In the genomic region with DNA sequence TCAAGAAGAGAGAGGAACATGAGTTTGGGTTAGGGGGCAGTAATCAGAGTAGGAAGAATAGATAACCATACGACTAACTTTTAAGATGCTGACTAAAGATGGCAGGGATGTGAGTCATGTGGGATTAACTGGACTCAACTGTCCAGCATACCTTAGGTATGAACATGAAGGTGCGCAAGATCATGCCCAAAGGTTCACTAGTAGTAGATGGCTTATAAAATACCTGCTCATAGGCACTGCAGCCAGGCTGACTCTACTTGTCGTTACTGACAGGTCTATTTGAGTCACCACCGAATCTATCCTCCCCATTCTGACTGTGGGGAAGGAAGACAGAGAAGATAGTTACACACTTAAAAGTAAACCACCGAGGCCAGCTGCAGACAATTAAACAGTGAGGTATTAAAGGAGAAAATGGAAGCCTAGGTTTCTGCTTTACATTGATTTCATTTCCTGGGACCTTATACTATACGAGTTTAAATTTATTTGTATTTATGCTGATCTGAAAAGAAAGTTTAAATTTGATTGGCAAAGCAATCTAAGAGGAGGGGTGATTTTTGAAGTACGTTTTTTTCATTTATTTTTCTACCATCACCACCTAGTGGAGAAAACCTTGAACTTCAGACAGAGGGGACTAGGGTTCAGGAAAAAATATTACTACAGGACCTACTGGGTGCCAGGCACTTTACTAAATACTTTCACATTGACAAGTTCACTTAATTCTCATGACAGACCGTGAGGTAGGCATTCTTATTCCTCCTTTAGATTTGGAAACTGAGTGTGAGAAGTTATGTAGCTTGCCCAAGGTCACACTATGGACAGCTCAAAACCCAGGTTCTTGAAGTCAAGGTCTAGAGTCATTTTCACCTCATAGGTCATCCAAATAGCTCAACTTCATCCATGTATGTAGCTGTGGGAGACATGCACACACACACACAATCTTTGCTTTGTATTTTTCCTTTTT, we compare ENCODE assay signal across 8 cellular contexts. TPM values are rescaled to one million over a fixed set of nuclear protein-coding genes. Genes with fewer than 3 reads are reported as not detected.
DNase-seq lines count a peak whose midpoint lies in the region; ATAC-seq and TF ChIP-seq lines count a peak whose summit lies in the region.

No MANE protein-coding gene starts in this region.

- no peaks in the 10 kb centered on the region for H3K36me3 ChIP-seq in CD8-positive, alpha-beta memory T cell (ENCODE audit: insufficient read depth, low read length)
- H3K36me3 ChIP-seq in KMS-11 (ENCODE audit: insufficient read depth) (no peaks in the 10 kb centered on the region), adipocyte (ENCODE audit: control insufficient read depth, insufficient read depth, low read length, severe bottlenecking) (no peaks in the 10 kb centered on the region), lower lobe of right lung (no peaks in the 10 kb centered on the region)

- H3K4me2 ChIP-seq in KMS-11, result no peak overlapping the region

- no peak overlapping the region for H2AFZ ChIP-seq in KMS-11 (ENCODE audit: low read depth)

- CTCF ChIA-PET in CD8-positive, alpha-beta memory T cell (lab: Charles Lee), result interaction anchor here (1.0 to 2.3 kb wide), 4 partner anchors 11 to 80 kb away, joined by 3 to 19 read pairs (median 4); a partner anchor contains a TSS

- H3K4me3 Mint-ChIP-seq in CD8-positive, alpha-beta memory T cell, result peak overlapping the region; percentile 57 to 84 (median 75)

- no peak overlapping the region for H3K27ac ChIP-seq in CD8-positive, alpha-beta memory T cell (ENCODE audit: low read depth, low read length)
- H3K27ac ChIP-seq in KMS-11 (no peak overlapping the region), lower lobe of right lung (no peak overlapping the region)

- TF ChIP-seq CTCF in KMS-11 (conservative IDR thresholded peaks at IDR 0.05; ENCODE audit: low read depth, low read length), result peak; percentile 50
- TF ChIP-seq CTCF in lower lobe of right lung (IDR thresholded peaks at IDR 0.05), result peak; percentile 45

- peaks cover under 1% of the 10 kb centered on the region; the same call in 1 of the 2 replicates for H3K79me2 ChIP-seq in KMS-11 (ENCODE audit: insufficient read depth, low read depth)

- peak overlapping the region; percentile 27 to 77 (median 53) for H3K27ac Mint-ChIP-seq in CD8-positive, alpha-beta memory T cell

- no peaks in the 10 kb centered on the region for H3K9me3 Mint-ChIP-seq in CD8-positive, alpha-beta memory T cell

- intact Hi-C loops in lower lobe of right lung (cut with DNase I), result no loop called here

- DNase-seq in CD8-positive, alpha-beta memory T cell, result peak in 2 of 5 donors; percentile 30 to 41
- peak; percentile 39 for DNase-seq in adipocyte (ENCODE audit: low read depth)
- DNase-seq in lower lobe of right lung, result no peak
- DNase-seq in DMS 273 treated with DMSO at 0.1 percent for 48 hours (lab: John Stamatoyannopoulos, UW), result no peak

- POLR2A ChIA-PET in CD8-positive, alpha-beta memory T cell (lab: Charles Lee), result no interaction called here

- ATAC-seq in lower lobe of right lung, result no peak
- no peak for ATAC-seq in HG02623 (IDR thresholded peaks at IDR 0.05; ENCODE audit: unreplicated experiment)
- no peak for ATAC-seq in GM21381 (IDR thresholded peaks at IDR 0.05; ENCODE audit: unreplicated experiment)
- no peak for ATAC-seq in HG02973 (IDR thresholded peaks at IDR 0.05; ENCODE audit: unreplicated experiment)

- no peaks in the 10 kb centered on the region for H3K9me3 ChIP-seq in CD8-positive, alpha-beta memory T cell (ENCODE audit: low read length)
- H3K9me3 ChIP-seq in adipocyte (ENCODE audit: control insufficient read depth, low read length) (no peaks in the 10 kb centered on the region), lower lobe of right lung (no peaks in the 10 kb centered on the region)

- no peaks in the 10 kb centered on the region for H4K20me1 ChIP-seq in KMS-11 (ENCODE audit: insufficient read depth)

- H3K4me1 Mint-ChIP-seq in CD8-positive, alpha-beta memory T cell, result peaks cover 17 to 20% (median 18%) of the 10 kb centered on the region in 3 donors

- peaks cover 0 to 6% (median 0%) of the 10 kb centered on the region in 3 donors for H3K36me3 Mint-ChIP-seq in CD8-positive, alpha-beta memory T cell

- H3K4me3 ChIP-seq in CD8-positive, alpha-beta memory T cell (ENCODE audit: low read length), result no peak overlapping the region
- no peak overlapping the region for H3K4me3 ChIP-seq in KMS-11 (IDR thresholded peaks at IDR 0.05; ENCODE audit: insufficient read depth, low read depth, low read length)
- no peak overlapping the region for H3K4me3 ChIP-seq in adipocyte (ENCODE audit: low read length)
- no peak overlapping the region for H3K4me3 ChIP-seq in lower lobe of right lung

- H3K9ac ChIP-seq in KMS-11 (no peak overlapping the region), adipocyte (ENCODE audit: low read length) (no peak overlapping the region)

- H3K4me1 ChIP-seq in CD8-positive, alpha-beta memory T cell (ENCODE audit: insufficient read depth, low read length), result peaks cover 7% of the 10 kb centered on the region
- H3K4me1 ChIP-seq in KMS-11 (ENCODE audit: low read depth, poor library complexity, severe bottlenecking), result peaks cover 5% of the 10 kb centered on the region
- peaks cover 5% of the 10 kb centered on the region for H3K4me1 ChIP-seq in adipocyte (ENCODE audit: control insufficient read depth, insufficient read depth, low read length)
- H3K4me1 ChIP-seq in lower lobe of right lung, result peaks cover 4% of the 10 kb centered on the region

- peaks cover 6 to 14% of the 10 kb centered on the region in 2 donors for H3K27me3 Mint-ChIP-seq in CD8-positive, alpha-beta memory T cell

- H3K27me3 ChIP-seq in CD8-positive, alpha-beta memory T cell (ENCODE audit: insufficient read depth, low read length, poor library complexity, severe bottlenecking), result peaks cover 4% of the 10 kb centered on the region
- H3K27me3 ChIP-seq in KMS-11 (ENCODE audit: insufficient read depth, low read depth), result no peaks in the 10 kb centered on the region
- no peaks in the 10 kb centered on the region for H3K27me3 ChIP-seq in adipocyte (replicated peaks; ENCODE audit: control insufficient read depth, insufficient read depth, low read length)
- H3K27me3 ChIP-seq in lower lobe of right lung (ENCODE audit: low read depth), result no peaks in the 10 kb centered on the region

RNA-seq across cellular contexts. Expression of a gene that starts 4.0 kb away (rescaled TPM):
- total RNA-seq in CD8-positive, alpha-beta memory T cell, result 10 to 100 TPM; 58.5 to 58.7 TPM
- 55.8 TPM for polyA plus RNA-seq in CD8-positive, alpha-beta memory T cell
- total RNA-seq in lower lobe of right lung, result 45.1 TPM

RNA-seq across cellular contexts. Expression of a gene that starts 10.4 kb away (rescaled TPM):
- total RNA-seq in CD8-positive, alpha-beta memory T cell, result under 1 TPM; 0.22 to 0.24 TPM
- polyA plus RNA-seq in CD8-positive, alpha-beta memory T cell, result 0.24 TPM
- total RNA-seq in lower lobe of right lung, result 0.56 TPM
